ENCODE assay signal across 13 cellular contexts in genomic region chr5:24850911-24851310, GRCh38.
DNase-seq lines count a peak whose midpoint lies in the region; ATAC-seq, FAIRE-seq and TF ChIP-seq lines count a peak whose summit lies in the region.
"Had no signal": no experiment of that assay in that cellular context is flagged by ENCODE, and none has a peak within 500 bp of the region (broad histone marks: within the 10 kb centered on the region; RNA-seq: fewer than 3 reads in every experiment).

No MANE protein-coding gene starts in this region.

- in situ Hi-C loops in astrocyte of the cerebellum (cut with HindIII; ENCODE audit: low sequenced_read_pairs), result no loop called here

- no peaks in the 10 kb centered on the region for H3K9me3 ChIP-seq in H9 (ENCODE audit: control insufficient read depth, low read depth, low read length)
- H3K9me3 ChIP-seq: A549 had no signal

- no peak overlapping the region for H2BK15ac ChIP-seq in H9 (ENCODE audit: low read depth, low read length)

- DNase-seq in H9 (no peak), astrocyte of the cerebellum (ENCODE audit: low read depth) (peak; percentile 15), medulla oblongata (ENCODE audit: extremely low spot score) (peak; percentile 77), D721Med (ENCODE audit: insufficient read length, low spot score) (no peak)
- DNase-seq: CD8-positive, alpha-beta memory T cell; DMS 273 treated with DMSO at 0.1 percent for 48 hours; KG1 had no signal

- peaks cover 13 to 20% of the 10 kb centered on the region in 2 experiments for H3K4me1 Mint-ChIP-seq in H9
- H3K4me1 Mint-ChIP-seq: CD8-positive, alpha-beta memory T cell; IgD-negative memory B cell had no signal

- no peak overlapping the region for H3K14ac ChIP-seq in H9 (ENCODE audit: insufficient read depth, low read length)

- 0 out of 5 replicates have a peak, but pooled peaks cover 0 to 4% of the 10 kb centered on the region in 2 experiments for H3K9me3 Mint-ChIP-seq in H9

- no peaks in the 10 kb centered on the region for H4K20me1 ChIP-seq in H9 (ENCODE audit: control insufficient read depth, insufficient read depth, insufficient read length)

- no peak overlapping the region for H3K9ac ChIP-seq in H9 (ENCODE audit: extremely low read depth, insufficient read length, low read length)

- H3K79me1 ChIP-seq in H9 (ENCODE audit: insufficient read depth, low read depth, low read length, poor library complexity, severe bottlenecking), result no peaks in the 10 kb centered on the region

- H4K91ac ChIP-seq in H9 (ENCODE audit: insufficient read length, low read depth, low read length), result no peak overlapping the region

- ATAC-seq in HG02678 (IDR thresholded peaks at IDR 0.05; ENCODE audit: unreplicated experiment), result no peak
- no peak for ATAC-seq in HG03469 (IDR thresholded peaks at IDR 0.05; ENCODE audit: unreplicated experiment)
- ATAC-seq: A549 had no signal

- H3K27me3 Mint-ChIP-seq in H9 (ENCODE audit: low read depth), result no peaks in the 10 kb centered on the region
- H3K27me3 Mint-ChIP-seq: CD8-positive, alpha-beta memory T cell; IgD-negative memory B cell had no signal

- H2BK12ac ChIP-seq in H9 (ENCODE audit: insufficient read length, low read depth, low read length), result no peak overlapping the region

- no peak overlapping the region for H3K27ac ChIP-seq in H9 (ENCODE audit: insufficient read length, low read depth, low read length)
- H3K27ac ChIP-seq: A549 had no signal

- H2AFZ ChIP-seq in H9 (ENCODE audit: low read length), result no peak overlapping the region

- peaks cover 0 to 8% (median 0%) of the 10 kb centered on the region in 3 experiments; a peak in 3 of 7 replicates for H3K36me3 Mint-ChIP-seq in H9 (ENCODE audit: insufficient read depth in 1 of 3, low read depth in 3 of 3)
- H3K36me3 Mint-ChIP-seq: CD8-positive, alpha-beta memory T cell; IgD-negative memory B cell had no signal

- no peak overlapping the region for H3K27ac Mint-ChIP-seq in H9
- H3K27ac Mint-ChIP-seq: CD8-positive, alpha-beta memory T cell; IgD-negative memory B cell had no signal

- H3K23ac ChIP-seq in H9 (ENCODE audit: insufficient read length, low read depth, low read length), result no peak overlapping the region

- H2BK20ac ChIP-seq in H9 (ENCODE audit: low read depth, low read length, poor library complexity, severe bottlenecking), result no peak overlapping the region

- peaks cover 7% of the 10 kb centered on the region for H3K4me1 ChIP-seq in H9 (ENCODE audit: insufficient read depth, low read length)
- H3K4me1 ChIP-seq: A549 had no signal

- H3K4me3 ChIP-seq in astrocyte of the cerebellum (ENCODE audit: low read depth, low read length), result no peak overlapping the region
- H3K4me3 ChIP-seq: A549 had no signal

- FAIRE-seq in D721Med (lab: Jason Lieb, UNC), result no peak
- FAIRE-seq: A549, G401.6, GM12891 had no signal

- no peak overlapping the region for H3K4me2 ChIP-seq in H9 (ENCODE audit: insufficient read depth, insufficient read length, low read length)
- H3K4me2 ChIP-seq: A549 had no signal

- H3K4ac ChIP-seq in H9 (ENCODE audit: low read depth, low read length), result no peak overlapping the region

- H3K18ac ChIP-seq in H9 (ENCODE audit: insufficient read length, low read depth, low read length), result no peak overlapping the region

- H4K8ac ChIP-seq in H9 (replicated peaks; ENCODE audit: insufficient read length, low read depth, low read length), result no peak overlapping the region

- H3T11ph ChIP-seq in H9 (ENCODE audit: low read length), result no peak overlapping the region

- WGBS in H9 (ENCODE audit: extremely low coverage, insufficient read length, low lambda C conversion rate), result no CpG with 5 or more reads among the region's 3 CpGs

- no peak overlapping the region for H4K5ac ChIP-seq in H9 (ENCODE audit: insufficient read length, low read depth, low read length)

- no peaks in the 10 kb centered on the region for H3K27me3 ChIP-seq in H9 (ENCODE audit: insufficient read depth, low read length)

- H2AK5ac ChIP-seq in H9 (ENCODE audit: insufficient read length, low read length), result no peak overlapping the region

- H3K56ac ChIP-seq in H9 (ENCODE audit: insufficient read length, low read depth, low read length), result no peak overlapping the region

- no peak for TF ChIP-seq CTCF in H9 (conservative IDR thresholded peaks at IDR 0.05)
- no peak for TF ChIP-seq CTCF in astrocyte of the cerebellum (IDR thresholded peaks at IDR 0.05; ENCODE audit: low read depth, low read length, missing control alignments)
- no peak for TF ChIP-seq CTCF in D721Med (IDR thresholded peaks at IDR 0.05; ENCODE audit: insufficient read depth, missing control alignments)

- no peak overlapping the region for H3K4me3 Mint-ChIP-seq in H9
- H3K4me3 Mint-ChIP-seq: CD8-positive, alpha-beta memory T cell; IgD-negative memory B cell had no signal

- peak overlapping the region; percentile 72 for H2BK120ac ChIP-seq in H9 (ENCODE audit: low read depth, low read length, poor library complexity, severe bottlenecking)

- no peaks in the 10 kb centered on the region for H3K23me2 ChIP-seq in H9 (ENCODE audit: insufficient read length, low read depth, low read length, poor library complexity, severe bottlenecking)

- H2BK5ac ChIP-seq in H9 (ENCODE audit: insufficient read length, low read length), result no peak overlapping the region

- H3K79me2 ChIP-seq in H9 (ENCODE audit: insufficient read depth, low read length), result no peaks in the 10 kb centered on the region

Comparison
In these comparisons a context has a peak if more than half of its experiments do, and no peak if none do; other contexts are left out.
1. DNase-seq: peak in astrocyte of the cerebellum (single experiment) and medulla oblongata (single experiment); none in H9 (single experiment) and D721Med (single experiment).